In the genomic region with DNA sequence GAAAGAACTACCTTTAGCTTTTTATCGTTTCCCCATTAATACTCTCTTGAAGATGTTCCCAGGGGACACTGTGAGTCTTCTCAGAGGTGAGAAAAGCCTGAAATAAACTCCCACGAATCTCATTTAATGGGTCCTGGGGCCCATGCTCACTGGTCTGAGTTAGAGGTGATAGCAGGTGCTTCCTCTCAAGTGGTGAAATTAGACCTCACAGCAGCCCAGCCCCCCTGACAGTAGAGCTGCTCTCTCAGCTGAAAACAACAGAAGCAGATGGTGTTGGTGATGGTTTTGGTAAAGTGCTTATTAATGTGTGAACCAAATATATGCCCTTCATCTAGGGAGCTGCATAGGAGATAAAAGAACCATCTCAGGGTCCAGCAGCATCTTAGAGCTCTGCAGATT, we compare ENCODE assay signal across 10 cellular contexts.
DNase-seq lines count a peak whose midpoint lies in the region; ATAC-seq and TF ChIP-seq lines count a peak whose summit lies in the region.
"Had no signal": no experiment of that assay in that cellular context is flagged by ENCODE, and none has a peak within 500 bp of the region (broad histone marks: within the 10 kb centered on the region; RNA-seq: fewer than 3 reads in every experiment).

No MANE protein-coding gene starts in this region.

- H3K27ac ChIP-seq in dorsolateral prefrontal cortex: no peak overlapping the region

- H3K36me3 Mint-ChIP-seq in activated CD4-positive, alpha-beta memory T cell treated with anti-CD3 and anti-CD28 coated beads, Interleukin-2, amount 10 ng/mL, durations not matched to agents 7 days and 5 days (ENCODE audit: low read depth): no peaks in the 10 kb centered on the region
- H3K36me3 Mint-ChIP-seq in chondrocyte (ENCODE audit: low read depth): no peaks in the 10 kb centered on the region

- CTCF ChIA-PET in activated CD4-positive, alpha-beta memory T cell treated with anti-CD3 and anti-CD28 coated beads, Interleukin-2, amount 10 ng/mL, durations not matched to agents 7 days and 5 days (lab: Charles Lee): interaction anchor here (1.1 to 2.5 kb wide), 2 partner anchors 10 to 68 kb away, joined by 3 to 8 read pairs; no protein-coding TSS in a partner anchor

- peaks cover 15% of the 10 kb centered on the region for H3K27me3 Mint-ChIP-seq in activated CD4-positive, alpha-beta memory T cell treated with anti-CD3 and anti-CD28 coated beads, Interleukin-2, amount 10 ng/mL, durations not matched to agents 7 days and 5 days
- peaks cover 61% of the 10 kb centered on the region for H3K27me3 Mint-ChIP-seq in chondrocyte (ENCODE audit: low read depth)

- H3K4me1 Mint-ChIP-seq in activated CD4-positive, alpha-beta memory T cell treated with anti-CD3 and anti-CD28 coated beads, Interleukin-2, amount 10 ng/mL, durations not matched to agents 7 days and 5 days: peaks cover 8% of the 10 kb centered on the region
- no peaks in the 10 kb centered on the region for H3K4me1 Mint-ChIP-seq in chondrocyte (ENCODE audit: low read depth)

- intact Hi-C loops in dorsolateral prefrontal cortex (cut with DNase I): no loop called here

- DNase-seq in activated CD4-positive, CD25-positive, alpha-beta regulatory T cell treated with anti-CD3 and anti-CD28 coated beads, Interleukin-2, amount 50 U/mL, for 72 hours: no peak
- DNase-seq in NCI-H345 treated with DMSO at 0.1 percent for 48 hours (lab: John Stamatoyannopoulos, UW; ENCODE audit: unreplicated experiment) (peak; percentile 1), chondrocyte (ENCODE audit: low spot score) (no peak), dorsolateral prefrontal cortex (no peak)
- no peak for DNase-seq in stimulated activated naive CD8-positive, alpha-beta T cell treated with anti-CD3 and anti-CD28 coated beads, Interleukin-15, Interleukin-2, amounts not matched to agents 100 U/mL and 50 U/mL, for 24 hours
- no peak for DNase-seq in activated CD4-positive, alpha-beta memory T cell treated with anti-CD3 and anti-CD28 coated beads, Interleukin-2, amount 10 ng/mL, durations not matched to agents 7 days and 5 days
- DNase-seq: C1 segment of cervical spinal cord, midbrain had no signal

- H3K27ac Mint-ChIP-seq in activated CD4-positive, alpha-beta memory T cell treated with anti-CD3 and anti-CD28 coated beads, Interleukin-2, amount 10 ng/mL, durations not matched to agents 7 days and 5 days: no peak overlapping the region
- H3K27ac Mint-ChIP-seq in chondrocyte (ENCODE audit: unreplicated experiment): no peak overlapping the region

- no peak overlapping the region for H3K4me3 ChIP-seq in dorsolateral prefrontal cortex

- H3K4me3 Mint-ChIP-seq in activated CD4-positive, alpha-beta memory T cell treated with anti-CD3 and anti-CD28 coated beads, Interleukin-2, amount 10 ng/mL, durations not matched to agents 7 days and 5 days: no peak overlapping the region
- H3K4me3 Mint-ChIP-seq in chondrocyte (ENCODE audit: unreplicated experiment): no peak overlapping the region

- H3K27me3 ChIP-seq in dorsolateral prefrontal cortex: peaks cover 0 to 74% (median 22%) of the 10 kb centered on the region in 45 donors

- TF ChIP-seq CTCF in chondrocyte (IDR thresholded peaks at IDR 0.05) (no peak), dorsolateral prefrontal cortex (IDR thresholded peaks at IDR 0.05 in 54 of 56, conservative IDR thresholded peaks at IDR 0.05 in 2 of 56; ENCODE audit: low read depth in 1 of 56, partially characterized antibody in 56 of 56) (no peak)

- POLR2A ChIA-PET in activated CD4-positive, alpha-beta memory T cell treated with anti-CD3 and anti-CD28 coated beads, Interleukin-2, amount 10 ng/mL, durations not matched to agents 7 days and 5 days (lab: Charles Lee): no interaction called here

- no peaks in the 10 kb centered on the region for H3K9me3 Mint-ChIP-seq in activated CD4-positive, alpha-beta memory T cell treated with anti-CD3 and anti-CD28 coated beads, Interleukin-2, amount 10 ng/mL, durations not matched to agents 7 days and 5 days
- no peaks in the 10 kb centered on the region for H3K9me3 Mint-ChIP-seq in chondrocyte (ENCODE audit: low read depth)

- ATAC-seq in activated CD4-positive, CD25-positive, alpha-beta regulatory T cell treated with anti-CD3 and anti-CD28 coated beads, Interleukin-2, amount 50 U/mL, for 24 hours: peak; percentile 41
- ATAC-seq in HG02763 (IDR thresholded peaks at IDR 0.05; ENCODE audit: unreplicated experiment): peak; percentile 55
- ATAC-seq in stimulated activated naive CD8-positive, alpha-beta T cell treated with anti-CD3 and anti-CD28 coated beads, Interleukin-15, Interleukin-2, amounts not matched to agents 100 U/mL and 50 U/mL, for 24 hours: peak; percentile 62
